In genomic region chr14:73884438-73885190, GRCh38 we compare ENCODE assay signal across 12 cellular contexts. TPM values are rescaled to one million over a fixed set of nuclear protein-coding genes. Genes with fewer than 3 reads are reported as not detected.
DNase-seq lines count a peak whose midpoint lies in the region; ATAC-seq, FAIRE-seq and TF ChIP-seq lines count a peak whose summit lies in the region.
"Had no signal": no experiment of that assay in that cellular context is flagged by ENCODE, and none has a peak within 500 bp of the region (broad histone marks: within the 10 kb centered on the region; RNA-seq: fewer than 3 reads in every experiment).

No MANE protein-coding gene starts in this region.

- H3K9ac ChIP-seq in kidney (ENCODE audit: low read length in 2 of 2), result no peak overlapping the region

- no TSS peak for BruUV-seq in Caco-2 (replicated peaks; lab: Mats Ljungman, UMichigan)

- H3K36me3 ChIP-seq in Caco-2 (ENCODE audit: control insufficient read depth, insufficient read depth, low read length) (no peaks in the 10 kb centered on the region), kidney (ENCODE audit: control insufficient read depth in 1 of 2, insufficient read depth in 2 of 2, low read length in 2 of 2) (no peaks in the 10 kb centered on the region)

- TF ChIP-seq CTCF in A549 (IDR thresholded peaks at IDR 0.05) (no peak), Caco-2 (IDR thresholded peaks at IDR 0.05; ENCODE audit: insufficient read depth in 1 of 2, low read depth in 1 of 2, low read length in 1 of 2, severe bottlenecking in 1 of 2, unreplicated experiment in 1 of 2) (no peak), WTC11 (IDR thresholded peaks at IDR 0.05) (no peak), kidney (IDR thresholded peaks at IDR 0.05; ENCODE audit: borderline replicate concordance, extremely low read depth, insufficient read depth) (no peak), omental fat pad (IDR thresholded peaks at IDR 0.05) (no peak)

- POLR2A ChIA-PET in A549 (lab: Yijun Ruan, JAX), result no interaction called here
- POLR2A ChIA-PET in Caco-2 (lab: Charles Lee), result no interaction called here
- POLR2A ChIA-PET in WTC11 (lab: Charles Lee), result no interaction called here

- no peak overlapping the region for H3K4me2 ChIP-seq in A549

- H3K9me3 Mint-ChIP-seq in Caco-2 (ENCODE audit: unreplicated experiment), result no peaks in the 10 kb centered on the region
- H3K9me3 Mint-ChIP-seq in WTC11, result no peaks in the 10 kb centered on the region

- H3K36me3 Mint-ChIP-seq in Caco-2 (ENCODE audit: insufficient read depth, unreplicated experiment) (peaks cover 17% of the 10 kb centered on the region), WTC11 (peaks cover 7% of the 10 kb centered on the region)

- ATAC-seq in A549 (no peak), WTC11 (no peak), HG02763 (IDR thresholded peaks at IDR 0.05; ENCODE audit: unreplicated experiment) (no peak), omental fat pad (ENCODE audit: low FRiP score) (no peak), GM21423 (IDR thresholded peaks at IDR 0.05; ENCODE audit: unreplicated experiment) (no peak)
- ATAC-seq: HCT116 had no signal

- no peak overlapping the region for H3K27ac Mint-ChIP-seq in Caco-2 (ENCODE audit: unreplicated experiment)
- peak overlapping the region; percentile 68 for H3K27ac Mint-ChIP-seq in WTC11

- TF ChIP-seq RAD21 in A549 (conservative IDR thresholded peaks at IDR 0.05 in 1 of 2, IDR thresholded peaks at IDR 0.05 in 1 of 2), result no peak

- intact Hi-C loops in Caco-2 (cut with micrococcal nuclease; ENCODE audit: unreplicated experiment) (loop anchor here (5.0 kb wide), 2 partner anchors 47 to 68 kb away; partner anchors contain the start of genes COQ6 and FAM161B), kidney (cut with DNase I) (no loop called here)

- H3K4me3 ChIP-seq in A549 (no peak overlapping the region), Caco-2 (ENCODE audit: low read depth, low read length) (no peak overlapping the region), kidney (ENCODE audit: low read length in 2 of 2) (no peak overlapping the region)

- H3K27me3 ChIP-seq in Caco-2 (replicated peaks; ENCODE audit: control insufficient read depth, insufficient read depth, low read length), result no peaks in the 10 kb centered on the region
- H3K27me3 ChIP-seq: sigmoid colon had no signal

- H3K27me3 Mint-ChIP-seq in Caco-2 (ENCODE audit: insufficient read depth, unreplicated experiment) (no peaks in the 10 kb centered on the region), WTC11 (ENCODE audit: low read depth) (no peaks in the 10 kb centered on the region)

- CTCF ChIA-PET in A549 (lab: Yijun Ruan, JAX), result interaction anchor here (1.3 kb wide), 1 partner anchor 16 kb away, joined by 3 read pairs; no protein-coding TSS in a partner anchor
- CTCF ChIA-PET in Caco-2 (lab: Charles Lee), result no interaction called here
- CTCF ChIA-PET in WTC11 (lab: Charles Lee), result no interaction called here

- H3K27ac ChIP-seq in A549 (no peak overlapping the region), kidney (ENCODE audit: low read depth in 2 of 2, low read length in 2 of 2) (no peak overlapping the region)

- WGBS in A549 (ENCODE audit: missing lambda C conversion rate), result 75% methylated on average over 8 of the region's 8 CpGs

- H3K9me3 ChIP-seq in A549 (no peaks in the 10 kb centered on the region), Caco-2 (no peaks in the 10 kb centered on the region), kidney (ENCODE audit: control insufficient read depth in 1 of 2, low read length in 2 of 2) (no peaks in the 10 kb centered on the region)
- H3K9me3 ChIP-seq: sigmoid colon had no signal

- H3K4me1 Mint-ChIP-seq in Caco-2 (ENCODE audit: low read depth, unreplicated experiment) (peaks cover 26% of the 10 kb centered on the region), WTC11 (peaks cover 20% of the 10 kb centered on the region)

- no peak for TF ChIP-seq EP300 in A549 (IDR thresholded peaks at IDR 0.05)

- H3K4me3 Mint-ChIP-seq in Caco-2 (ENCODE audit: unreplicated experiment) (peak overlapping the region; percentile 37), WTC11 (peak overlapping the region; percentile 88; the same call in 1 of the 2 replicates)

- DNase-seq in A549 (ENCODE audit: low read depth in 1 of 2, low spot score in 1 of 2) (no peak), Caco-2 (no peak), WTC11 (ENCODE audit: low spot score) (no peak), kidney (no peak), omental fat pad (ENCODE audit: low spot score) (no peak), NCI-H2227 treated with DMSO at 0.1 percent for 48 hours (lab: John Stamatoyannopoulos, UW) (no peak)
- DNase-seq: KG1, NCI-H2171 treated with DMSO at 0.1 percent for 48 hours, sigmoid colon had no signal

- no peak for TF ChIP-seq POLR2A in A549 (IDR thresholded peaks at IDR 0.05; ENCODE audit: low read length)

- FAIRE-seq in A549 (lab: Jason Lieb, UNC) (peak; percentile 13), kidney (lab: Jason Lieb, UNC) (peak; percentile 57)

- H3K4me1 ChIP-seq in A549 (peaks cover 20% of the 10 kb centered on the region), Caco-2 (peaks cover 17% of the 10 kb centered on the region), kidney (ENCODE audit: control insufficient read depth in 1 of 2, insufficient read depth in 1 of 2, low read depth in 1 of 2, low read length in 2 of 2) (no peaks in the 10 kb centered on the region)

TF ChIP-seq in A549, 52 proteins besides CTCF, POLR2A, EP300 and RAD21 (continues in another document):
- TF ChIP-seq HOXB13 (CRISPR knock-in tag; IDR thresholded peaks at IDR 0.05; ENCODE audit: low read depth) (no peak), ZC3H11A (IDR thresholded peaks at IDR 0.05) (no peak), POLR2AphosphoS2 (conservative IDR thresholded peaks at IDR 0.05; ENCODE audit: low read length) (no peak), ZNF302 (CRISPR knock-in tag; IDR thresholded peaks at IDR 0.05) (no peak), FOSL2 (IDR thresholded peaks at IDR 0.05) (no peak), FOSL2 (CRISPR knock-in tag; IDR thresholded peaks at IDR 0.05) (no peak), EHF (CRISPR knock-in tag; IDR thresholded peaks at IDR 0.05) (no peak), CBX2 (IDR thresholded peaks at IDR 0.05; ENCODE audit: borderline replicate concordance, low read depth) (no peak), FOXS1 (CRISPR knock-in tag; IDR thresholded peaks at IDR 0.05) (no peak)

TF ChIP-seq in WTC11, 78 proteins besides CTCF, POLR2A, EP300 and RAD21 (continues in another document):
- TF ChIP-seq SMAD4 (CRISPR knock-in tag; IDR thresholded peaks at IDR 0.05) (no peak), TEAD1 (CRISPR knock-in tag; IDR thresholded peaks at IDR 0.05) (no peak), ZNF423 (CRISPR knock-in tag; IDR thresholded peaks at IDR 0.05) (no peak), ZBTB43 (CRISPR knock-in tag; IDR thresholded peaks at IDR 0.05) (no peak)

RNA-seq across cellular contexts. Expression of gene ZNF410, which starts 2.0 kb away (rescaled TPM):
- polyA plus RNA-seq in A549 (2011; rRNA removed), result 70.8 and 87.7 TPM in 2 replicates
- polyA plus RNA-seq in A549 (2012; cell fraction: cytosol; rRNA removed), result 17.0 and 20.1 TPM in 2 replicates
- 10.9 and 16.6 TPM in 2 replicates for polyA plus RNA-seq in A549 (2012; cell fraction: nucleus; rRNA removed)
- 33.2 to 35.8 TPM (median 35.3 TPM) in 3 replicates for polyA plus RNA-seq in A549 (2017; fragmentation: RNase III; extraction: RNeasy Plus Mini Kit Qiagen cat#74134 plus additional on column Dnase treatment)
- 54.1 and 54.7 TPM in 2 replicates for polyA minus RNA-seq in A549 (2011; rRNA and poly(A)+ RNA removed)
- 35.9 and 36.8 TPM in 2 replicates for total RNA-seq in Caco-2 (2022)
- total RNA-seq in WTC11 (2021), result 19.3 to 21.0 TPM (median 20.5 TPM) in 3 replicates
- total RNA-seq in kidney, result 43.2 TPM
- polyA plus RNA-seq in kidney (ENCODE audit: insufficient read depth, low read depth, low replicate concordance), result 35.8 TPM
- total RNA-seq in omental fat pad, result 10 to 100 TPM; 39.7 to 71.7 (median 54.1) TPM

RNA-seq across cellular contexts. Expression of gene PTGR2, which starts 33.0 kb away (rescaled TPM):
- 17.7 and 30.5 TPM in 2 replicates for polyA plus RNA-seq in A549 (2011; rRNA removed)
- polyA plus RNA-seq in A549 (2012; cell fraction: cytosol; rRNA removed), result 3.0 and 3.1 TPM in 2 replicates
- 1.5 and 3.2 TPM in 2 replicates for polyA plus RNA-seq in A549 (2012; cell fraction: nucleus; rRNA removed)
- polyA plus RNA-seq in A549 (2017; fragmentation: RNase III; extraction: RNeasy Plus Mini Kit Qiagen cat#74134 plus additional on column Dnase treatment), result 11.3 to 14.0 TPM (median 13.5 TPM) in 3 replicates
- polyA minus RNA-seq in A549 (2011; rRNA and poly(A)+ RNA removed), result 4.0 and 5.2 TPM in 2 replicates
- 14.2 and 16.5 TPM in 2 replicates for total RNA-seq in Caco-2 (2022)
- 20.7 to 23.6 TPM (median 22.1 TPM) in 3 replicates for total RNA-seq in WTC11 (2021)
- 20.5 TPM for total RNA-seq in kidney
- 24.4 TPM for polyA plus RNA-seq in kidney (ENCODE audit: insufficient read depth, low read depth, low replicate concordance)
- total RNA-seq in omental fat pad, result 10 to 100 TPM in 1 of 4 donors, 1 to 10 TPM in 3; 3.8 to 10.7 (median 4.9) TPM
